In the genomic region with DNA sequence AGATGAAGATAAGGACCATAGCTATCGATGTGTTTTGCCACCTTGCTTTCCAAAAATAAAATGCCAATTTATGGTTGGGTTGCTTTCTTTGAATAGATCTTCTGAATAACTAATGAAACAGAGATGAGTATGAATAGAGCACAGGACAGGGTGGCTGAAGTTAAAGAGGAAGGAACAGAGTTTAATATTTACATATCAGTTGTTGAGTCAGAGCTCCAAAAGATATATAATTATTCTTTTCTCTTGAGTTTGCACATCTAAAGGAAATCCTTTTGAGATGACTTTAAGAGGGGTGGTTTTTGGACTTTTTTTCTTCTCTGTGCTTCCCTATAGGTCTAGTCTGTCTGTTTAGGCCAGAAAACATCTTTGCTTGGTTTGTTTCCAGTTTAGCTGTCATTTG, we compare ENCODE assay signal across 26 cellular contexts.
"Had no signal": no experiment of that assay in that cellular context is flagged by ENCODE, and none has a peak within 500 bp of the region (broad histone marks: within the 10 kb centered on the region; RNA-seq: fewer than 3 reads in every experiment).

No MANE protein-coding gene starts in this region.

- H3K27ac Mint-ChIP-seq: activated CD4-positive, alpha-beta memory T cell treated with anti-CD3 and anti-CD28 coated beads for 36 hours; activated CD4-positive, alpha-beta T cell treated with anti-CD3 and anti-CD28 coated beads, Interleukin-2, amount 10 ng/mL, durations not matched to agents 24 days and 14 days; activated naive CD8-positive, alpha-beta T cell treated with anti-CD3 and anti-CD28 coated beads for 36 hours; stimulated activated naive CD8-positive, alpha-beta T cell treated with anti-CD3 and anti-CD28 coated beads, Interleukin-15, Interleukin-2, amounts not matched to agents 100 ng/mL and 50 ng/mL, for 24 hours had no signal

- DNase-seq: activated CD4-positive, alpha-beta memory T cell treated with anti-CD3 and anti-CD28 coated beads for 36 hours; activated CD4-positive, alpha-beta T cell treated with anti-CD3 and anti-CD28 coated beads, Interleukin-2, amount 10 ng/mL, durations not matched to agents 24 days and 14 days; activated CD4-positive, CD25-positive, alpha-beta regulatory T cell treated with anti-CD3 and anti-CD28 coated beads, Interleukin-2, amount 50 U/mL, for 72 hours; activated naive CD4-positive, alpha-beta T cell; activated naive CD8-positive, alpha-beta T cell treated with anti-CD3 and anti-CD28 coated beads for 36 hours; activated T-cell treated with anti-CD3 and anti-CD28 coated beads, Interleukin-2, amount 50 U/mL, for 48 hours; adrenal gland; aorta; body of pancreas; dermis blood vessel endothelial cell; effector CD4-positive, alpha-beta T cell; esophagus squamous epithelium; left cardiac atrium; left ventricle myocardium superior; posterior cingulate gyrus; right cardiac atrium; stimulated activated CD4-positive, alpha-beta T cell treated with anti-CD3 and anti-CD28 coated beads, Interleukin-15, amount 100 ng/mL, for 24 hours; stimulated activated CD4-positive, alpha-beta T cell treated with anti-CD3 and anti-CD28 coated beads, Interleukin-2, amount 100 ng/mL, for 24 hours; T1000; upper lobe of left lung; WERI-Rb-1 had no signal

- H3K27me3 Mint-ChIP-seq: activated CD4-positive, alpha-beta memory T cell treated with anti-CD3 and anti-CD28 coated beads for 36 hours; activated CD4-positive, alpha-beta T cell treated with anti-CD3 and anti-CD28 coated beads, Interleukin-2, amount 10 ng/mL, durations not matched to agents 24 days and 14 days; activated naive CD8-positive, alpha-beta T cell treated with anti-CD3 and anti-CD28 coated beads for 36 hours; stimulated activated naive CD8-positive, alpha-beta T cell treated with anti-CD3 and anti-CD28 coated beads, Interleukin-15, Interleukin-2, amounts not matched to agents 100 ng/mL and 50 ng/mL, for 24 hours had no signal

- H3K36me3 ChIP-seq: adrenal gland, esophagus squamous epithelium, thoracic aorta, upper lobe of left lung, vagina, WERI-Rb-1 had no signal

- H3K4me3 ChIP-seq: adrenal gland, body of pancreas, esophagus squamous epithelium, thoracic aorta, upper lobe of left lung, vagina had no signal

- H3K4me3 Mint-ChIP-seq: activated CD4-positive, alpha-beta memory T cell treated with anti-CD3 and anti-CD28 coated beads for 36 hours; activated CD4-positive, alpha-beta T cell treated with anti-CD3 and anti-CD28 coated beads, Interleukin-2, amount 10 ng/mL, durations not matched to agents 24 days and 14 days; activated naive CD8-positive, alpha-beta T cell treated with anti-CD3 and anti-CD28 coated beads for 36 hours; nephron; stimulated activated naive CD8-positive, alpha-beta T cell treated with anti-CD3 and anti-CD28 coated beads, Interleukin-15, Interleukin-2, amounts not matched to agents 100 ng/mL and 50 ng/mL, for 24 hours had no signal

- H3K27ac ChIP-seq: adrenal gland, body of pancreas, epithelial cell of prostate, esophagus squamous epithelium, thoracic aorta, upper lobe of left lung, vagina, WERI-Rb-1 had no signal

- ATAC-seq: body of pancreas, left cardiac atrium, left ventricle myocardium superior, right cardiac atrium had no signal

- H3K9me3 ChIP-seq: adrenal gland, body of pancreas, esophagus squamous epithelium, thoracic aorta, vagina had no signal

- H3K27me3 ChIP-seq: adrenal gland, body of pancreas, esophagus squamous epithelium, upper lobe of left lung, vagina had no signal

- H3K4me1 ChIP-seq: adrenal gland, body of pancreas had no signal
